In genomic region chr19:55008781-55009180, GRCh38 we compare ENCODE assay signal across 5 cellular contexts. TPM values are rescaled to one million over a fixed set of nuclear protein-coding genes. Genes with fewer than 3 reads are reported as not detected.
"Had no signal": no experiment of that assay in that cellular context is flagged by ENCODE, and none has a peak within 500 bp of the region (broad histone marks: within the 10 kb centered on the region; RNA-seq: fewer than 3 reads in every experiment).

No MANE protein-coding gene starts in this region.

RNA-seq across cellular contexts. Expression of gene GP6, which starts 29.3 kb away (rescaled TPM):
- total RNA-seq: activated B cell treated with CpG ODN at 0.5 μM for 24 hours; activated naive CD8-positive, alpha-beta T cell treated with anti-CD3 and anti-CD28 coated beads for 36 hours; LHCN-M2; M059J; SK-MEL-5 had no signal

RNA-seq across cellular contexts. Expression of gene NLRP2, which starts 42.6 kb away (rescaled TPM):
- total RNA-seq: LHCN-M2, M059J, SK-MEL-5 had no signal
